ENCODE assay signal across 19 cellular contexts in genomic region chr13:75050419-75051066, GRCh38.
DNase-seq lines count a peak whose midpoint lies in the region; TF ChIP-seq lines count a peak whose summit lies in the region.
"Had no signal": no experiment of that assay in that cellular context is flagged by ENCODE, and none has a peak within 500 bp of the region (broad histone marks: within the 10 kb centered on the region; RNA-seq: fewer than 3 reads in every experiment).

No MANE protein-coding gene starts in this region.

- DNase-seq in A172 (ENCODE audit: low spot score) (peak; percentile 27), HT-29 (ENCODE audit: low spot score) (peak; percentile 69), epithelial cell of proximal tubule (ENCODE audit: low read depth) (peak; percentile 69), mesothelial cell of epicardium (ENCODE audit: low spot score in 2 of 2, unreplicated experiment in 2 of 2) (no peak), NK-92 (lab: John Stamatoyannopoulos, UW; ENCODE audit: unreplicated experiment) (no peak), NCI-H146 treated with DMSO at 0.1 percent for 48 hours (lab: John Stamatoyannopoulos, UW; ENCODE audit: unreplicated experiment) (no peak), MG63 (no peak), cerebellar nuclear complex (lab: John Stamatoyannopoulos, UW) (no peak)
- DNase-seq: 8988T; activated CD8-positive, alpha-beta memory T cell treated with anti-CD3 and anti-CD28 coated beads for 24 hours; activated effector memory CD4-positive, alpha-beta T cell treated with Interleukin-2 at 50 U/mL for 16 hours; effector memory CD8-positive, alpha-beta T cell; head of caudate nucleus; islet precursor cell; mucosa of descending colon; NCI-H1694 treated with DMSO at 0.1 percent for 48 hours; Peyer's patch; psoas muscle had no signal

- H3K4me1 Mint-ChIP-seq in mesothelial cell of epicardium, result peaks cover 15% of the 10 kb centered on the region

- no peaks in the 10 kb centered on the region for H3K36me3 ChIP-seq in MG63
- H3K36me3 ChIP-seq: Peyer's patch had no signal

- H3K4me3 Mint-ChIP-seq in mesothelial cell of epicardium, result no peak overlapping the region
- H3K4me3 Mint-ChIP-seq: effector memory CD8-positive, alpha-beta T cell had no signal

- TF ChIP-seq CTCF in epithelial cell of proximal tubule (conservative IDR thresholded peaks at IDR 0.05; ENCODE audit: low read depth, low read length), result no peak
- no peak for TF ChIP-seq CTCF in mesothelial cell of epicardium (IDR thresholded peaks at IDR 0.05; ENCODE audit: unreplicated experiment)

- peak overlapping the region; percentile 4 for H3K27ac Mint-ChIP-seq in mesothelial cell of epicardium
- H3K27ac Mint-ChIP-seq: effector memory CD8-positive, alpha-beta T cell had no signal

- no peaks in the 10 kb centered on the region for H3K36me3 Mint-ChIP-seq in mesothelial cell of epicardium
- H3K36me3 Mint-ChIP-seq: brain had no signal

- no peaks in the 10 kb centered on the region for H3K27me3 ChIP-seq in MG63
- H3K27me3 ChIP-seq: Peyer's patch had no signal

- H3K4me3 ChIP-seq in epithelial cell of proximal tubule (ENCODE audit: low read depth, low read length), result peak overlapping the region; percentile 10
- no peak overlapping the region for H3K4me3 ChIP-seq in MG63
- H3K4me3 ChIP-seq: mucosa of descending colon, Peyer's patch, psoas muscle had no signal

- no peaks in the 10 kb centered on the region for H3K9me3 ChIP-seq in MG63
- H3K9me3 ChIP-seq: mucosa of descending colon, Peyer's patch, psoas muscle had no signal

- peaks cover 6% of the 10 kb centered on the region for H3K27me3 Mint-ChIP-seq in mesothelial cell of epicardium (ENCODE audit: low read depth)
- H3K27me3 Mint-ChIP-seq: brain had no signal

- no peaks in the 10 kb centered on the region for H3K9me3 Mint-ChIP-seq in mesothelial cell of epicardium
- H3K9me3 Mint-ChIP-seq: effector memory CD8-positive, alpha-beta T cell had no signal

Comparison
In these comparisons a context has a peak if more than half of its experiments do, and no peak if none do; other contexts are left out.
1. DNase-seq: peak in A172 (single experiment), HT-29 (single experiment) and epithelial cell of proximal tubule (single experiment); none in mesothelial cell of epicardium (0 of 2), NK-92 (single experiment), NCI-H146 treated with DMSO at 0.1 percent for 48 hours (single experiment), MG63 (single experiment) and cerebellar nuclear complex (0 of 2).